ENCODE assay signal across 21 cellular contexts in the genomic region with DNA sequence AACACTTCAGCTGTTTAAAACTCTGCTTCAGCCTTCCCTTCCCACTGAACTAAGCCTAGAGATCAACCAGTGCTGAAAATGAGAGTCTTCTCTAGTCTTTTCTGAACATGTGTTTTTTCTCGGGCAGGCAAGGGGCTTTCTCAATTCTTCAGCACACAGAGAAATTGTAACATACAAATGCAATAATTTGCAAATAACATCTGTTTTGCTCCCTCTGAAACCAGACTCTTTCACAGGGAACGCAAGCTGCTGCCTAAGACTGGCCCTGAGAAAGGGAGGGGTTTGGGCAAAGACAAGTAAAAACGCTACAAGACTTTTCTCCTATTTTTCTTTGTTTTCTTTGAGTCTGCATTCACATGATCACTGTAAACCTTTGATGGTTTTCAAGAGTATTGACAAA. TPM values are rescaled to one million over a fixed set of nuclear protein-coding genes. Genes with fewer than 3 reads are reported as not detected.
"Had no signal": no experiment of that assay in that cellular context is flagged by ENCODE, and none has a peak within 500 bp of the region (broad histone marks: within the 10 kb centered on the region; RNA-seq: fewer than 3 reads in every experiment).

No MANE protein-coding gene starts in this region.

- H3K27ac Mint-ChIP-seq: activated B cell treated with CpG ODN at 0.5 μM for 24 hours; activated CD8-positive, alpha-beta T cell treated with anti-CD3 and anti-CD28 coated beads for 36 hours; dendritic cell treated with granulocyte-macrophage colony-stimulating factor and Interleukin-4, amounts not matched to agents 40 ng/mL and 50 ng/mL, for 4 days; T-helper 1 cell treated with Interleukin-12 subunit alpha and Interleukin-12 subunit beta and Interleukin-4 antibody, amounts not matched to agents 30 μg/mL and 1 μg/mL, for 36 hours had no signal

- H3K4me1 ChIP-seq: ascending aorta, parathyroid adenoma, sigmoid colon, upper lobe of right lung had no signal

- H3K27me3 ChIP-seq: ascending aorta, sigmoid colon, upper lobe of right lung had no signal

- H3K9me3 ChIP-seq: ascending aorta, neutrophil, sigmoid colon, thoracic aorta, upper lobe of right lung had no signal

- H3K36me3 ChIP-seq: ascending aorta, neutrophil, sigmoid colon, thoracic aorta, upper lobe of right lung had no signal

- H3K27me3 Mint-ChIP-seq: dendritic cell treated with granulocyte-macrophage colony-stimulating factor and Interleukin-4, amounts not matched to agents 40 ng/mL and 50 ng/mL, for 4 days had no signal

- DNase-seq: activated B cell treated with CpG ODN at 0.5 μM for 24 hours; activated CD4-positive, alpha-beta T cell treated with anti-CD3 and anti-CD28 coated beads for 48 hours; activated CD8-positive, alpha-beta T cell treated with anti-CD3 and anti-CD28 coated beads for 36 hours; activated T-cell treated with anti-CD3 and anti-CD28 coated beads, Interleukin-2, amount 50 U/mL, for 48 hours; effector memory CD4-positive, alpha-beta T cell; foreskin melanocyte; head of caudate nucleus; sigmoid colon; stimulated activated CD4-positive, alpha-beta T cell treated with anti-CD3 and anti-CD28 coated beads, Interleukin-1b, Interleukin-23, amount 100 ng/mL, for 48 hours; upper lobe of right lung had no signal

- H2AFZ ChIP-seq: parathyroid adenoma had no signal

- H3K79me2 ChIP-seq: parathyroid adenoma had no signal

- H3K4me3 Mint-ChIP-seq: activated B cell treated with CpG ODN at 0.5 μM for 24 hours; activated CD8-positive, alpha-beta T cell treated with anti-CD3 and anti-CD28 coated beads for 36 hours; dendritic cell treated with granulocyte-macrophage colony-stimulating factor and Interleukin-4, amounts not matched to agents 40 ng/mL and 50 ng/mL, for 4 days; T-helper 1 cell treated with Interleukin-12 subunit alpha and Interleukin-12 subunit beta and Interleukin-4 antibody, amounts not matched to agents 30 μg/mL and 1 μg/mL, for 36 hours had no signal

- H3K9me3 Mint-ChIP-seq: activated B cell treated with CpG ODN at 0.5 μM for 24 hours; activated CD8-positive, alpha-beta T cell treated with anti-CD3 and anti-CD28 coated beads for 36 hours had no signal

- ATAC-seq: activated CD8-positive, alpha-beta T cell treated with anti-CD3 and anti-CD28 coated beads for 36 hours; upper lobe of right lung had no signal

- H3K27ac ChIP-seq: ascending aorta, neutrophil, parathyroid adenoma, sigmoid colon, thoracic aorta, upper lobe of right lung had no signal

- FAIRE-seq: bronchial epithelial cell had no signal

- H3K4me3 ChIP-seq: ascending aorta, sigmoid colon, thoracic aorta, upper lobe of right lung had no signal

RNA-seq across cellular contexts. Expression of gene VN1R5, which starts 39.6 kb away (rescaled TPM):
- total RNA-seq: activated B cell treated with CpG ODN at 0.5 μM for 24 hours; activated CD8-positive, alpha-beta T cell treated with anti-CD3 and anti-CD28 coated beads for 36 hours; ascending aorta; bronchial epithelial cell; cerebellum; fibroblast of lung; lower leg skin; mesenteric fat pad; sigmoid colon; thoracic aorta; upper lobe of right lung had no signal
- polyA plus RNA-seq: fibroblast of lung, sigmoid colon had no signal
